In genomic region chrX:88621278-88621677, GRCh38 we compare ENCODE assay signal across 1 cellular context.
TF ChIP-seq lines count a peak whose summit lies in the region.

No MANE protein-coding gene starts in this region.

TF ChIP-seq in GM12878, 131 proteins besides CTCF, POLR2A, EP300 and RAD21 (continued from another document):
- TF ChIP-seq CUX1 (IDR thresholded peaks at IDR 0.05; ENCODE audit: insufficient replicate concordance, low read depth, low read length) (no peak), RELA (IDR thresholded peaks at IDR 0.05; ENCODE audit: borderline replicate concordance, partially characterized antibody) (no peak), BRCA1 (IDR thresholded peaks at IDR 0.05; ENCODE audit: low read depth, low read length) (no peak), RELB (IDR thresholded peaks at IDR 0.05; ENCODE audit: low read depth) (no peak), REST (IDR thresholded peaks at IDR 0.05; ENCODE audit: low read depth, low read length) (no peak), NR2C2 (IDR thresholded peaks at IDR 0.05; ENCODE audit: borderline replicate concordance, control insufficient read depth, insufficient read length, low read depth) (no peak), CBX5 (IDR thresholded peaks at IDR 0.05; ENCODE audit: low read depth) (no peak), NKRF (conservative IDR thresholded peaks at IDR 0.05) (no peak)
